In the genomic region with DNA sequence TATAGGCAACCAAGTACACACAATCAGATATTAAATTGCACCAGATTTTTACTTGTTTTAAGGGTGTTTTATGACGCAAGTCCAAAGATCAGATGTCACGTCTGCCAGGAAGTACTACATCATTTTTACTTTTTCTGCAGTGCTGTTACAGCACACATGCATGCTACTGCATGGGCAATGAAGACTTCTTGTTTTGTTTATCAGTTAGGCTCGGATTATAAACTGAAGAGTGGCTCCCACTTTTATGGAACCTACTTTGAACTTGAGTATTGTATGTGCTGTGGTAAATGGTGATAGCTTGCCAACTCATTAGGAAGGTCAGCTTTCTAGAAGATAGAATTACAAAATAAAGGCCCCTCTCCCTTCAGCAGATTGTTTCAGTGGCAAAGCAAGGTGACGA, we compare ENCODE assay signal across 26 cellular contexts.
"Had no signal": no experiment of that assay in that cellular context is flagged by ENCODE, and none has a peak within 500 bp of the region (broad histone marks: within the 10 kb centered on the region; RNA-seq: fewer than 3 reads in every experiment).

No MANE protein-coding gene starts in this region.

- H3K36me3 ChIP-seq: heart right ventricle, left lung, sigmoid colon, spleen, tibial artery, upper lobe of right lung, vagina had no signal

- H3K9me3 ChIP-seq: left lung, psoas muscle, sigmoid colon, testis, upper lobe of right lung, vagina had no signal

- H3K4me3 Mint-ChIP-seq: dendritic cell treated with granulocyte-macrophage colony-stimulating factor and Interleukin-4, amounts not matched to agents 40 ng/mL and 50 ng/mL, for 4 days; endodermal cell; natural killer cell; neural progenitor cell; stimulated activated memory B cell treated with anti-CD40 and anti-IgM and Interleukin-4, amounts not matched to agents 10 μg/mL and 1 μg/mL and 100 μg/mL, for 72 hours had no signal

- H3K27ac Mint-ChIP-seq: dendritic cell treated with granulocyte-macrophage colony-stimulating factor and Interleukin-4, amounts not matched to agents 40 ng/mL and 50 ng/mL, for 4 days; endodermal cell; natural killer cell; neural progenitor cell; stimulated activated memory B cell treated with anti-CD40 and anti-IgM and Interleukin-4, amounts not matched to agents 10 μg/mL and 1 μg/mL and 100 μg/mL, for 72 hours had no signal

- ATAC-seq: esophagus mucosa; heart right ventricle; left lung; natural killer cell; psoas muscle; right cardiac atrium; stimulated activated memory B cell treated with anti-CD40 and anti-IgM and Interleukin-4, amounts not matched to agents 10 μg/mL and 1 μg/mL and 100 μg/mL, for 72 hours; stimulated activated naive CD8-positive, alpha-beta T cell treated with anti-CD3 and anti-CD28 coated beads, Interleukin-15, Interleukin-2, amounts not matched to agents 100 U/mL and 50 U/mL, for 24 hours; upper lobe of right lung had no signal

- H3K36me3 Mint-ChIP-seq: natural killer cell; stimulated activated memory B cell treated with anti-CD40 and anti-IgM and Interleukin-4, amounts not matched to agents 10 μg/mL and 1 μg/mL and 100 μg/mL, for 72 hours had no signal

- H3K4me1 ChIP-seq: left lung, psoas muscle, sigmoid colon, spleen, testis, tibial artery, upper lobe of right lung, vagina had no signal

- H3K27me3 Mint-ChIP-seq: dendritic cell treated with granulocyte-macrophage colony-stimulating factor and Interleukin-4, amounts not matched to agents 40 ng/mL and 50 ng/mL, for 4 days; stimulated activated memory B cell treated with anti-CD40 and anti-IgM and Interleukin-4, amounts not matched to agents 10 μg/mL and 1 μg/mL and 100 μg/mL, for 72 hours had no signal

- H3K4me3 ChIP-seq: heart right ventricle, left lung, neural progenitor cell, psoas muscle, sigmoid colon, spleen, testis, tibial artery, upper lobe of right lung, vagina had no signal

- H3K9me3 Mint-ChIP-seq: dendritic cell treated with granulocyte-macrophage colony-stimulating factor and Interleukin-4, amounts not matched to agents 40 ng/mL and 50 ng/mL, for 4 days; endodermal cell; natural killer cell; stimulated activated memory B cell treated with anti-CD40 and anti-IgM and Interleukin-4, amounts not matched to agents 10 μg/mL and 1 μg/mL and 100 μg/mL, for 72 hours had no signal

- H3K27me3 ChIP-seq: heart right ventricle, left lung, neural progenitor cell, sigmoid colon, spleen, testis, tibial artery, upper lobe of right lung, vagina had no signal

- H3K4me1 Mint-ChIP-seq: natural killer cell had no signal

- DNase-seq: effector CD8-positive, alpha-beta T cell; endodermal cell; foreskin melanocyte; glutamatergic neuron; heart right ventricle; hypothalamus; left lung; mesendoderm; natural killer cell; psoas muscle; right cardiac atrium; sigmoid colon; spleen; stimulated activated CD4-positive, alpha-beta T cell treated with anti-CD3 and anti-CD28 coated beads, Interleukin-4, amount 100 ng/mL, for 4 hours; stimulated activated naive CD8-positive, alpha-beta T cell treated with anti-CD3 and anti-CD28 coated beads, Interleukin-15, Interleukin-2, amounts not matched to agents 100 U/mL and 50 U/mL, for 24 hours; substantia nigra; testis; tibial artery; upper lobe of right lung had no signal

- H3K4me2 ChIP-seq: neural progenitor cell had no signal

- H3K27ac ChIP-seq: epithelial cell of prostate, heart right ventricle, left lung, neural progenitor cell, parathyroid adenoma, psoas muscle, sigmoid colon, spleen, testis, tibial artery, upper lobe of right lung, vagina had no signal

- H2AFZ ChIP-seq: neural progenitor cell, parathyroid adenoma had no signal

- H3K79me2 ChIP-seq: parathyroid adenoma had no signal
